20 cellular contexts compared by ENCODE assay signal in the genomic region with DNA sequence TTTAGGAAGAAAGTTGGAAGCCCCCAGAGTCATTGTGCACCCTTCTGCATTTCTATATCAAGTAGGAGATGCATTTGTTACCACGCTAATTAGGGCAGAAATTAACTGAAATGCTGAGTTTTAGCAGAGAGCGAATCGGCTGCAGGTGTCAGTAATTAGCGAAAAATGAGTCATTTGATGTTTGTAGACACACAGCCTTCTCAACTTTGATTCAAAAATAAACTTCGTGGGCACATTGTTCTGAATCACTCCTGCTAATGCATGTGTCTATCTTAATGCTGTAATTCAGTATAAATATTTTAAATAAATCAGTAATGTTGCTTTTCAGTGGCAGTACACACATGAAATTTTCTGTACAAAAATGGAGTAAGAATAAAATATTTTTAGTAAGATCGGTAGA.
"Had no signal": no experiment of that assay in that cellular context is flagged by ENCODE, and none has a peak within 500 bp of the region (broad histone marks: within the 10 kb centered on the region; RNA-seq: fewer than 3 reads in every experiment).

No MANE protein-coding gene starts in this region.

- H3K9me3 Mint-ChIP-seq: naive thymus-derived CD8-positive, alpha-beta T cell had no signal

- H3K27ac ChIP-seq: colonic mucosa, hepatocyte, neutrophil, right atrium auricular region, sigmoid colon, skin epidermis, stomach, thoracic aorta, transverse colon had no signal

- H3K9me3 ChIP-seq: colonic mucosa, mucosa of descending colon, neutrophil, ovary, right atrium auricular region, sigmoid colon, thoracic aorta, transverse colon had no signal

- H3K4me3 Mint-ChIP-seq: naive thymus-derived CD8-positive, alpha-beta T cell had no signal

- H3K36me3 Mint-ChIP-seq: naive thymus-derived CD8-positive, alpha-beta T cell had no signal

- DNase-seq: colonic mucosa; dermis blood vessel endothelial cell; foreskin melanocyte; head of caudate nucleus; mucosa of descending colon; naive thymus-derived CD8-positive, alpha-beta T cell; ovary; stimulated activated CD4-positive, alpha-beta T cell treated with anti-CD3 and anti-CD28 coated beads, Interleukin-2, amount 100 ng/mL, for 24 hours; stimulated activated CD4-positive, alpha-beta T cell treated with anti-CD3 and anti-CD28 coated beads, Interleukin-4, amount 100 ng/mL, for 4 hours; stimulated activated naive CD4-positive, alpha-beta T cell; stomach; substantia nigra; transverse colon had no signal

- ATAC-seq: left lobe of liver; mucosa of descending colon; naive thymus-derived CD8-positive, alpha-beta T cell had no signal

- H3K4me3 ChIP-seq: colonic mucosa, hepatocyte, mucosa of descending colon, ovary, right atrium auricular region, sigmoid colon, skin epidermis, stomach, thoracic aorta, transverse colon had no signal

- H3K36me3 ChIP-seq: colonic mucosa, neutrophil, ovary, right atrium auricular region, sigmoid colon, stomach, thoracic aorta, transverse colon had no signal
